In the genomic region with DNA sequence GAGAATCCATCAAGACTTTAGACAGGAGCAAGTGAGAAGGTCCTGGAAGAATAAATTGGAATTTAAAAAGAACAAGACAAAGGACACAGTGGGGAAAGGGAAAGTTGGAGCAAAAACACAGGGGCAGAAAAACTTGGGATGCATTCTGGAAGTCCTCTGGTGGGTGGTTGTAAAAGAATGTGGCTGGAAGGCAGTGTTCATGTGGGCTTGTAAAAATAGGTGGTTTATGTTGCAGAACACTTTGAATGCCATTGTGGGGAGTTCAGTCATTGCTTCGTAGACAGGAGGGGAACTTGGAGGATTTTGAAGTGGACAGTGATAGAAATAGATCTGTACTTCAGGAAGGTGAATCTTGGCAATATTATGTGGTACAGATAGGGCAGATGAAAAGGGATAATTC, we compare ENCODE assay signal across 1 cellular context.
TF ChIP-seq lines count a peak whose summit lies in the region.

No MANE protein-coding gene starts in this region.

TF ChIP-seq in IMR-90, 13 proteins besides CTCF, POLR2A, EP300 and RAD21:
- TF ChIP-seq CEBPB (IDR thresholded peaks at IDR 0.05; ENCODE audit: low read depth, low read length): 0 out of 2 replicates have a peak, but pooled peaks have one; percentile 4
- TF ChIP-seq MXI1 (IDR thresholded peaks at IDR 0.05; ENCODE audit: borderline replicate concordance, low read depth, low read length): no peak
TF ChIP-seq in IMR-90: peak in this region for 1.
